ENCODE assay signal across 25 cellular contexts in the genomic region with DNA sequence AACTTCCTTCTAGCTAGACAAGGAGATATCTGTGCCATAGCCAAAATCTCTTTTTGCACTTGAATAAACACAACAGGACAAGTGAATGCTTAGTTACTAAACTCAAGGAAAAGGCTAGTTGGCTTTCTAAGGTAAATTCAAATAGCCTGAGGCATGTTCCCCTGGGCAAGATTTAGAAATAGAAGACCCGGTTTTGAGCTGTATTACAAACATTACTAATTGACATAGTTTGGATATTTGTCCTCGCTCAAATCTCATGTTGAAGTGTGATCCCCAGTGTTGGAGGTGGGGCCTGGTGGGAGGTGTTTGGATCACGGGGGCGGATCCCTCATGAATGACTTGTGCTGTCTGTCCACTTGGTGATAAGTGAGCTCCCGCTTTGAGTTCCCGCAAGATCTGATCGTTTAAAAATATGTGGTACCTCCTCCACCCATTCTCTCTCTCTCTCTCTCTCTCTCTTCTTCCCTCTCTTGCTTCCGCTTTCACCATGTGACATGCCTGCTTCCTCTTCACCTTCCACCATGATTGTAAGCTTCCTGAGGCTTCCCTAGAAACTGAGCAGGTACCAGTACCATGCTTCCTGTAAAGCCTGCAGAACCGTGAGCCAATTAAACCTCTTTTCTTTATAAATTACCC. TPM values are rescaled to one million over a fixed set of nuclear protein-coding genes. Genes with fewer than 3 reads are reported as not detected.
DNase-seq lines count a peak whose midpoint lies in the region; ATAC-seq, FAIRE-seq and TF ChIP-seq lines count a peak whose summit lies in the region.
"Had no signal": no experiment of that assay in that cellular context is flagged by ENCODE, and none has a peak within 500 bp of the region (broad histone marks: within the 10 kb centered on the region; RNA-seq: fewer than 3 reads in every experiment).

No MANE protein-coding gene starts in this region.

- H3K27me3 Mint-ChIP-seq in activated T-cell treated with anti-CD3 and anti-CD28 coated beads, Interleukin-2, amount 50 U/mL, for 24 hours = no peaks in the 10 kb centered on the region
- H3K27me3 Mint-ChIP-seq: CD4-positive, alpha-beta memory T cell; IgD-negative memory B cell had no signal

- intact Hi-C loops in mammary epithelial cell (cut with micrococcal nuclease) = loop anchor here (1.0 to 10.0 kb wide), 4 partner anchors 46 to 178 kb away; a partner anchor contains a TSS

- in situ Hi-C loops in mammary epithelial cell (cut with MboI; ENCODE audit: low sequenced_read_pairs in 2 of 2) = loop anchor here in 1 of 2 donors (10.0 kb wide), 1 partner anchor 58 kb away; a partner anchor contains a TSS

- dilution Hi-C loops in mammary epithelial cell (cut with HindIII; ENCODE audit: low sequenced_read_pairs) = no loop called here
- dilution Hi-C loops in keratinocyte (cut with MboI; ENCODE audit: extremely low pct_ligation_motif_present, low sequenced_read_pairs) = no loop called here

- H3K27me3 ChIP-seq in mammary epithelial cell (ENCODE audit: insufficient read depth, low read length) (no peaks in the 10 kb centered on the region), keratinocyte (ENCODE audit: control insufficient read depth, extremely low read depth, insufficient read depth, low read length) (no peaks in the 10 kb centered on the region)
- H3K27me3 ChIP-seq: BLaER1 treated with 17β-estradiol and CSF1 and Interleukin-3, amounts not matched to agents 10 nM and 100 nM had no signal

- ATAC-seq in HG03460 (IDR thresholded peaks at IDR 0.05; ENCODE audit: unreplicated experiment) (no peak), GM18502 (IDR thresholded peaks at IDR 0.05; ENCODE audit: poor library complexity, unreplicated experiment) (no peak)
- ATAC-seq: A549, HCT116 had no signal

- CTCF ChIA-PET in HEK293 (lab: Yijun Ruan, JAX) (no interaction called here), RWPE1 (lab: Yijun Ruan, JAX) (no interaction called here), mammary epithelial cell (lab: Charles Lee; ENCODE audit: low non-redundant PET) (no interaction called here)

- H3K36me3 ChIP-seq in HEK293 (ENCODE audit: control insufficient read depth in 2 of 2, insufficient read depth in 1 of 2, low read length in 2 of 2) = no peaks in the 10 kb centered on the region
- H3K36me3 ChIP-seq in mammary epithelial cell (ENCODE audit: insufficient read depth, low read length) = no peaks in the 10 kb centered on the region
- peaks cover 0 to 1% of the 10 kb centered on the region in 2 experiments for H3K36me3 ChIP-seq in keratinocyte (ENCODE audit: control insufficient read depth in 2 of 2, extremely low read depth in 1 of 2, insufficient read depth in 2 of 2, low read length in 2 of 2)
- H3K36me3 ChIP-seq: BLaER1 treated with 17β-estradiol and CSF1 and Interleukin-3, amounts not matched to agents 10 nM and 100 nM had no signal

- DNase-seq in RWPE1 (ENCODE audit: low spot score) = no peak
- no peak for DNase-seq in mammary epithelial cell
- no peak for DNase-seq in keratinocyte (ENCODE audit: low read depth, low spot score)
- no peak for DNase-seq in GDM1 (lab: John Stamatoyannopoulos, UW)
- DNase-seq in activated T-cell treated with anti-CD3 and anti-CD28 coated beads, Interleukin-2, amount 50 U/mL, for 24 hours = no peak
- DNase-seq: AML-193; CD4-positive, alpha-beta memory T cell; COR-L47; DMS53; NCI-H1092; NCI-H1417 treated with DMSO at 0.1 percent for 48 hours; NCI-H187 treated with DMSO at 0.1 percent for 48 hours; NCI-H524; NCI-H774; RPMI8226; SHP77 treated with DMSO at 0.1 percent for 48 hours; T-helper 1 cell had no signal

- no peak for TF ChIP-seq CTCF in HEK293 (tag by site-specific recombination; IDR thresholded peaks at IDR 0.05)
- no peak for TF ChIP-seq CTCF in RWPE1 (conservative IDR thresholded peaks at IDR 0.05; ENCODE audit: low read depth)
- no peak for TF ChIP-seq CTCF in mammary epithelial cell (conservative IDR thresholded peaks at IDR 0.05 in 1 of 2, IDR thresholded peaks at IDR 0.05 in 1 of 2; ENCODE audit: extremely low read depth in 1 of 2, insufficient read depth in 1 of 2, low read depth in 1 of 2, low read length in 2 of 2)
- TF ChIP-seq CTCF in keratinocyte (optimal IDR thresholded peaks at IDR 0.05 in 1 of 3, IDR thresholded peaks at IDR 0.05 in 1 of 3, conservative IDR thresholded peaks at IDR 0.05 in 1 of 3; ENCODE audit: extremely low read depth in 1 of 3, insufficient read depth in 2 of 3, low read length in 3 of 3) = no peak

- peaks cover 16% of the 10 kb centered on the region for H3K79me2 ChIP-seq in mammary epithelial cell (ENCODE audit: insufficient read depth, low read length)
- peaks cover 8% of the 10 kb centered on the region for H3K79me2 ChIP-seq in keratinocyte (ENCODE audit: control insufficient read depth, insufficient read depth, low read length)

- peaks cover 17% of the 10 kb centered on the region for H3K36me3 Mint-ChIP-seq in activated T-cell treated with anti-CD3 and anti-CD28 coated beads, Interleukin-2, amount 50 U/mL, for 24 hours (ENCODE audit: low read depth)

- no peak for FAIRE-seq in keratinocyte (lab: Jason Lieb, UNC)
- FAIRE-seq: A549, H1 had no signal

- peak overlapping the region; percentile 63 for H3K9ac ChIP-seq in mammary epithelial cell (ENCODE audit: insufficient read depth, low read length)
- H3K9ac ChIP-seq in keratinocyte (ENCODE audit: control insufficient read depth, extremely low read depth, insufficient read depth, low read length) = peak overlapping the region; percentile 46
- H3K9ac ChIP-seq: BLaER1 treated with 17β-estradiol and CSF1 and Interleukin-3, amounts not matched to agents 10 nM and 100 nM had no signal

- H2AFZ ChIP-seq in mammary epithelial cell (ENCODE audit: low read depth, low read length) = peak overlapping the region; percentile 28
- no peak overlapping the region for H2AFZ ChIP-seq in keratinocyte (ENCODE audit: control insufficient read depth, low read length)

- H3K9me3 ChIP-seq in HEK293 (ENCODE audit: control insufficient read depth, insufficient read depth, low read depth, low read length) = no peaks in the 10 kb centered on the region
- no peaks in the 10 kb centered on the region for H3K9me3 ChIP-seq in mammary epithelial cell (replicated peaks; ENCODE audit: insufficient read depth, low read length)
- H3K9me3 ChIP-seq in keratinocyte (ENCODE audit: control insufficient read depth, low read depth, low read length) = no peaks in the 10 kb centered on the region
- H3K9me3 ChIP-seq: A549; BLaER1 treated with 17β-estradiol and CSF1 and Interleukin-3, amounts not matched to agents 10 nM and 100 nM had no signal

- no peak overlapping the region for H3K4me3 Mint-ChIP-seq in activated T-cell treated with anti-CD3 and anti-CD28 coated beads, Interleukin-2, amount 50 U/mL, for 24 hours

- H3K4me2 ChIP-seq in mammary epithelial cell (ENCODE audit: insufficient read depth, low read depth, low read length) (peak overlapping the region; percentile 21), keratinocyte (ENCODE audit: control insufficient read depth, extremely low read depth, insufficient read depth, low read depth, low read length) (peak overlapping the region; percentile 46)
- H3K4me2 ChIP-seq: A549; BLaER1 treated with 17β-estradiol and CSF1 and Interleukin-3, amounts not matched to agents 10 nM and 100 nM had no signal

- POLR2A ChIA-PET in HEK293 (lab: Yijun Ruan, JAX) = no interaction called here
- POLR2A ChIA-PET in RWPE1 (lab: Yijun Ruan, JAX; ENCODE audit: low non-redundant PET) = no interaction called here

- no peaks in the 10 kb centered on the region for H4K20me1 ChIP-seq in mammary epithelial cell (ENCODE audit: insufficient read depth, low read length)
- H4K20me1 ChIP-seq in keratinocyte (ENCODE audit: control insufficient read depth, extremely low read depth, insufficient read depth, low read length) = no peaks in the 10 kb centered on the region
- H4K20me1 ChIP-seq: BLaER1 treated with 17β-estradiol and CSF1 and Interleukin-3, amounts not matched to agents 10 nM and 100 nM had no signal

- H3K4me1 ChIP-seq in HEK293 (ENCODE audit: control insufficient read depth, insufficient read depth, low read length) (no peaks in the 10 kb centered on the region), mammary epithelial cell (ENCODE audit: insufficient read depth, low read length) (peaks cover 38% of the 10 kb centered on the region), keratinocyte (ENCODE audit: control insufficient read depth, extremely low read depth, insufficient read depth, low read length) (peaks cover 38% of the 10 kb centered on the region)
- H3K4me1 ChIP-seq: A549 had no signal

- H3K4me1 Mint-ChIP-seq in activated T-cell treated with anti-CD3 and anti-CD28 coated beads, Interleukin-2, amount 50 U/mL, for 24 hours (ENCODE audit: low read depth) = peaks cover 40% of the 10 kb centered on the region

- 86% methylated on average over 8 of the region's 9 CpGs for WGBS in mammary epithelial cell (ENCODE audit: low coverage, missing lambda C conversion rate)

- no peaks in the 10 kb centered on the region for H3K9me3 Mint-ChIP-seq in activated T-cell treated with anti-CD3 and anti-CD28 coated beads, Interleukin-2, amount 50 U/mL, for 24 hours
- H3K9me3 Mint-ChIP-seq: CD4-positive, alpha-beta memory T cell; IgD-negative memory B cell had no signal

- H3K27ac ChIP-seq in HEK293 (ENCODE audit: extremely low read depth, low read depth, low read length) (no peak overlapping the region), RWPE1 (peak overlapping the region; percentile 76), mammary epithelial cell (ENCODE audit: insufficient read depth, low read depth, low read length) (peak overlapping the region; percentile 99), keratinocyte (ENCODE audit: control insufficient read depth, insufficient read depth, low read length) (peak overlapping the region; percentile 91)
- H3K27ac ChIP-seq: A549; BLaER1 treated with 17β-estradiol and CSF1 and Interleukin-3, amounts not matched to agents 10 nM and 100 nM had no signal

- H3K27ac Mint-ChIP-seq in activated T-cell treated with anti-CD3 and anti-CD28 coated beads, Interleukin-2, amount 50 U/mL, for 24 hours = no peak overlapping the region
- H3K27ac Mint-ChIP-seq: CD4-positive, alpha-beta memory T cell had no signal

- no TSS peak for BruUV-seq in mammary epithelial cell (replicated peaks; lab: Mats Ljungman, UMichigan)

- H3K4me3 ChIP-seq in HEK293 (ENCODE audit: low read depth, low read length) = no peak overlapping the region
- no peak overlapping the region for H3K4me3 ChIP-seq in mammary epithelial cell (replicated peaks in 1 of 3; ENCODE audit: insufficient read depth in 1 of 3, low read depth in 2 of 3, low read length in 3 of 3)
- H3K4me3 ChIP-seq in keratinocyte (ENCODE audit: control insufficient read depth in 2 of 3, extremely low read depth in 1 of 3, insufficient read depth in 2 of 3, low read depth in 1 of 3, low read length in 3 of 3) = no peak overlapping the region
- H3K4me3 ChIP-seq: A549; BLaER1 treated with 17β-estradiol and CSF1 and Interleukin-3, amounts not matched to agents 10 nM and 100 nM had no signal

- H3K9me1 ChIP-seq in keratinocyte (ENCODE audit: control insufficient read depth, extremely low read depth, insufficient read depth, low read length) = no peaks in the 10 kb centered on the region

RNA-seq across cellular contexts. Expression of a gene that starts 3.9 kb away (rescaled TPM):
- 10 to 100 TPM in 1 of 2 donors, 1 to 10 TPM in 1; 8.2 to 11.2 TPM for total RNA-seq in mammary epithelial cell
- 6.9 TPM for polyA plus RNA-seq in mammary epithelial cell
- polyA minus RNA-seq in mammary epithelial cell = 30.0 TPM
- polyA plus RNA-seq in keratinocyte = 4.1 to 4.9 TPM (median 4.7 TPM) in 3 replicates
- polyA plus RNA-seq in keratinocyte (2011; ENCODE audit: low read depth) = 1.6 TPM
- 2.1 and 3.3 TPM in 2 replicates for polyA plus RNA-seq in keratinocyte (2011; cell fraction: cytosol; rRNA removed)
- polyA plus RNA-seq in keratinocyte (2011; cell fraction: nucleus; rRNA removed) = 4.8 and 5.5 TPM in 2 replicates
- 2.7 and 5.5 TPM in 2 replicates for polyA plus RNA-seq in keratinocyte (2012; ENCODE audit: low replicate concordance)
- 8.9 to 14.3 TPM (median 11.4 TPM) in 3 replicates for polyA minus RNA-seq in keratinocyte
- 7.5 TPM for polyA minus RNA-seq in keratinocyte (2011; cell fraction: cytosol; rRNA and poly(A)+ RNA removed)
- 9.5 and 12.9 TPM in 2 replicates for polyA minus RNA-seq in keratinocyte (2011; cell fraction: nucleus; rRNA and poly(A)+ RNA removed)

RNA-seq across cellular contexts. Expression of a gene that starts 57.9 kb away (rescaled TPM):
- 1 to 10 TPM; 4.3 to 7.2 TPM for total RNA-seq in mammary epithelial cell
- polyA plus RNA-seq in mammary epithelial cell (4.1 TPM), keratinocyte (2.8 to 3.4 TPM (median 3.2 TPM) in 3 replicates)
- polyA minus RNA-seq in mammary epithelial cell (2.5 TPM), keratinocyte (4.3 to 11.4 TPM (median 9.8 TPM) in 3 replicates)
- polyA plus RNA-seq in keratinocyte (2011; ENCODE audit: low read depth) = 0.82 TPM
- 1.4 and 2.3 TPM in 2 replicates for polyA plus RNA-seq in keratinocyte (2011; cell fraction: cytosol; rRNA removed)
- 3.0 and 3.9 TPM in 2 replicates for polyA plus RNA-seq in keratinocyte (2011; cell fraction: nucleus; rRNA removed)
- polyA plus RNA-seq in keratinocyte (2012; ENCODE audit: low replicate concordance) = 1.7 and 2.6 TPM in 2 replicates
- polyA minus RNA-seq in keratinocyte (2011; cell fraction: cytosol; rRNA and poly(A)+ RNA removed) = 4.2 TPM
- polyA minus RNA-seq in keratinocyte (2011; cell fraction: nucleus; rRNA and poly(A)+ RNA removed) = 6.1 and 8.2 TPM in 2 replicates
